ENCODE assay signal across 17 cellular contexts in the genomic region with DNA sequence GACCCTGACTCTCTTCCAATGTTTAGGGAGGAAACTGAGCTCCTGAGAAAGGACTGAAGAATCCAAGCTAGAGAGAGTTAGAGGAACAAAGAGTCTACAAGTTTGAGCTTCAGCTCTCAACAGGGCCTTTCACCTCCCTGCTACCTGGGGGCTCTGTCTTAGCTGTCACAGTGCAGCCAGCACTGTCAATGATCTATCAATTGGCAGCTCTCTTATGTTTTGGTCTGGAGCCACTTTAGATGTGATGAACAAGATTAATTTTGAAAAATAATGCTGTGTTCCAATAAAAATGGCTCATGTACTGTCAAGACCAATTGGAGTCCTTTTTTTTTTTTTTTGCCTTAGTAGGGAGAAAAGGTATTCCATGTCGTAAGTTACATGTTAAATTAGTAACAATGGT.
A peak's percentile ranks its signal among the peaks of the same experiment; 100 is the strongest.
DNase-seq lines count a peak whose midpoint lies in the region; ATAC-seq, FAIRE-seq and TF ChIP-seq lines count a peak whose summit lies in the region.
"Had no signal": no experiment of that assay in that cellular context is flagged by ENCODE, and none has a peak within 500 bp of the region (broad histone marks: within the 10 kb centered on the region; RNA-seq: fewer than 3 reads in every experiment).

No MANE protein-coding gene starts in this region.

- H3K36me3 ChIP-seq in heart left ventricle (no peaks in the 10 kb centered on the region), SK-N-MC (ENCODE audit: insufficient read depth, low read length) (no peaks in the 10 kb centered on the region), esophagus squamous epithelium (no peaks in the 10 kb centered on the region), upper lobe of left lung (no peaks in the 10 kb centered on the region)
- H3K36me3 ChIP-seq: neutrophil had no signal

- 46 to 85% (median 70%) methylated on average over 1 of the region's 1 CpG for WGBS in heart left ventricle, 4 donors
- 70 to 89% methylated on average over 1 of the region's 1 CpG for WGBS in esophagus squamous epithelium, 2 donors
- 66 to 77% methylated on average over 1 of the region's 1 CpG for WGBS in upper lobe of left lung, 2 donors

- H3K4me3 ChIP-seq in heart left ventricle (no peak overlapping the region), SK-N-MC (no peak overlapping the region), esophagus squamous epithelium (no peak overlapping the region), upper lobe of left lung (no peak overlapping the region)
- H3K4me3 ChIP-seq: PC-9 had no signal

- H3K9ac ChIP-seq in SK-N-MC (ENCODE audit: insufficient read length), result no peak overlapping the region

- TF ChIP-seq CTCF in heart left ventricle (IDR thresholded peaks at IDR 0.05) (no peak), esophagus squamous epithelium (IDR thresholded peaks at IDR 0.05) (no peak), upper lobe of left lung (IDR thresholded peaks at IDR 0.05) (no peak)

- FAIRE-seq in frontal cortex (lab: Jason Lieb, UNC), result no peak
- FAIRE-seq: D721Med had no signal

- ATAC-seq in heart left ventricle (peak in 1 of 4 donors; percentile 19), upper lobe of left lung (ENCODE audit: low FRiP score in 2 of 2) (no peak), HG03039 (IDR thresholded peaks at IDR 0.05; ENCODE audit: unreplicated experiment) (no peak)
- ATAC-seq: sciatic nerve, SK-N-SH treated with all-trans-retinoic acid at 6 μM for 48 hours had no signal

- H3K9me3 ChIP-seq in heart left ventricle, result no peaks in the 10 kb centered on the region
- no peaks in the 10 kb centered on the region for H3K9me3 ChIP-seq in SK-N-MC (ENCODE audit: low read depth, low read length)
- no peaks in the 10 kb centered on the region for H3K9me3 ChIP-seq in esophagus squamous epithelium
- H3K9me3 ChIP-seq in upper lobe of left lung, result no peaks in the 10 kb centered on the region
- H3K9me3 ChIP-seq: neutrophil had no signal

- H3K27ac ChIP-seq in heart left ventricle (peak overlapping the region; percentile 61 to 92 (median 86)), SK-N-MC (peak overlapping the region; percentile 87; the same call in 1 of the 2 replicates), esophagus squamous epithelium (peak overlapping the region in 3 of 4 donors; percentile 4 to 64 (median 29)), upper lobe of left lung (peak overlapping the region; percentile 52 to 81 (median 65))
- H3K27ac ChIP-seq: neutrophil, PC-9 had no signal

- H3K4me1 ChIP-seq in heart left ventricle (peaks cover 0 to 56% (median 12%) of the 10 kb centered on the region in 12 donors), esophagus squamous epithelium (peaks cover 0 to 16% (median 6%) of the 10 kb centered on the region in 3 donors), upper lobe of left lung (peaks cover 15 to 19% (median 16%) of the 10 kb centered on the region in 4 donors)

- TF ChIP-seq EP300 in upper lobe of left lung (IDR thresholded peaks at IDR 0.05), result no peak

- intact Hi-C loops in heart left ventricle (cut with DNase I), result loop anchor here in 3 of 10 donors (5.0 to 10.0 kb wide), 2 partner anchors 214 to 216 kb away; a partner anchor contains a TSS
- intact Hi-C loops in cardiac septum (cut with DNase I), result no loop called here
- intact Hi-C loops in esophagus squamous epithelium (cut with DNase I), result no loop called here

- DNase-seq in heart left ventricle, result no peak
- DNase-seq in cardiac septum (ENCODE audit: low spot score), result no peak
- DNase-seq in SK-N-MC (ENCODE audit: low read depth, low spot score), result no peak
- DNase-seq in esophagus squamous epithelium (lab: John Stamatoyannopoulos, UW), result no peak
- no peak for DNase-seq in upper lobe of left lung
- DNase-seq in stimulated activated CD4-positive, alpha-beta T cell treated with anti-CD3 and anti-CD28 coated beads, Interleukin-2, amount 100 ng/mL, for 48 hours, result no peak
- no peak for DNase-seq in frontal cortex (ENCODE audit: low spot score in 2 of 2)
- DNase-seq: amygdala, H9, NCI-H2081, NCI-H526 treated with DMSO at 0.1 percent for 48 hours, PC-9 had no signal

- H3K27me3 ChIP-seq in heart left ventricle (no peaks in the 10 kb centered on the region), esophagus squamous epithelium (peaks cover 0 to 33% (median 0%) of the 10 kb centered on the region in 4 donors), upper lobe of left lung (no peaks in the 10 kb centered on the region)
- H3K27me3 ChIP-seq: neutrophil had no signal

- no peak for TF ChIP-seq POLR2A in heart left ventricle (IDR thresholded peaks at IDR 0.05)
- no peak for TF ChIP-seq POLR2A in esophagus squamous epithelium (IDR thresholded peaks at IDR 0.05)
- no peak for TF ChIP-seq POLR2A in upper lobe of left lung (IDR thresholded peaks at IDR 0.05)

Comparison
In these comparisons a context has a peak if more than half of its experiments do, and no peak if none do; other contexts are left out.
1. H3K27ac ChIP-seq: peak in every context shown above with its lines; median percentile 87 in SK-N-MC; 86 in heart left ventricle; 65 in upper lobe of left lung; 29 in esophagus squamous epithelium.